Comparison of ENCODE assay signal across 13 cellular contexts in the genomic region with DNA sequence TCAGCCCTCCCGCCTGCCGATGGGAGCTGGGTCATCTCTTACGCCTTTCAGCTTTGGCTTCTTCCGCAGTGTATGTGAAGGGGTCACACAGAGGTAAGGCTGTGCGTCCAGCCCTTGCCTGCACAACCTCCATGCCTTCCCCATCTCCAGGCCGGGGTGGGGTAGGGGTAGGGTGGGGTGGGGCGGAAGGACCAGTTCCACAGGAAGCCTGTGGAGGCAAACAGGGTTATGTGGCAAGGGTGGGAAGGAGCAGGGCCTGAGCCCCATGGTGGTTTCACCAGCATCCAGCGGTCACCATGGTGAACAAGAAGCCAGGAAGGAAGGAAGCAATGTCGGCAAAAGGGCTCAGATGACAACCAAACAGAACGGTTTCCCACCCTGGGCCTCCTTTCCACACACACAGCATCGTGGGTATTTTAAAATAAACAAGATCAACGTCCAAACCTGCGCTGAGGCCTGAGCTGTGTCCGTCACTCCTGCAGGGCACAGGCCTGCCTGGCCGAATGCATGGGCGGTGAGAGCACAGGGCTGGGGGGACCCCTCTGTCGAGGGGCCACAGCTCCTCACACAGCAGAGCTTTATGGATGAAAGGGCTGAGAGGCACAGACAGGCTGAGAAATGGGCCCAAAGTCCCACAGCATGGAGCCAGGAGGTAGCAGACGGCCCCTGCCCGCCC.
DNase-seq lines count a peak whose midpoint lies in the region; ATAC-seq and TF ChIP-seq lines count a peak whose summit lies in the region.
"Had no signal": no experiment of that assay in that cellular context is flagged by ENCODE, and none has a peak within 500 bp of the region (broad histone marks: within the 10 kb centered on the region; RNA-seq: fewer than 3 reads in every experiment).

No MANE protein-coding gene starts in this region.

- TF ChIP-seq CTCF in right atrium auricular region (IDR thresholded peaks at IDR 0.05) (no peak), glutamatergic neuron (IDR thresholded peaks at IDR 0.05; ENCODE audit: partially characterized antibody, unreplicated experiment) (no peak), GM20000 (IDR thresholded peaks at IDR 0.05; ENCODE audit: extremely low read depth, missing control alignments) (no peak)

- H3K27me3 Mint-ChIP-seq in activated T-helper 1 cell treated with anti-CD3 and anti-CD28 coated beads, Interleukin-12 subunit alpha, Interleukin-12 subunit beta, Interleukin-2, Interleukin-4 antibody, amounts not matched to agents 30 ng/mL and 10 ng/mL and 1 ng/mL, durations not matched to agents 14 hours and 24 hours and 36 hours (ENCODE audit: insufficient read depth): no peaks in the 10 kb centered on the region
- H3K27me3 Mint-ChIP-seq in glutamatergic neuron (ENCODE audit: unreplicated experiment): peaks cover 33% of the 10 kb centered on the region
- H3K27me3 Mint-ChIP-seq: B cell had no signal

- intact Hi-C loops in left cardiac atrium (cut with DNase I): no loop called here
- intact Hi-C loops in activated T-helper 1 cell treated with anti-CD3 and anti-CD28 coated beads, Interleukin-12 subunit alpha, Interleukin-12 subunit beta, Interleukin-2, Interleukin-4 antibody, amounts not matched to agents 30 ng/mL and 10 ng/mL and 1 ng/mL, durations not matched to agents 14 hours and 24 hours and 36 hours (cut with micrococcal nuclease): no loop called here

- H3K9me3 ChIP-seq in right atrium auricular region: no peaks in the 10 kb centered on the region
- H3K9me3 ChIP-seq: breast epithelium had no signal

- H3K27ac Mint-ChIP-seq in activated T-helper 1 cell treated with anti-CD3 and anti-CD28 coated beads, Interleukin-12 subunit alpha, Interleukin-12 subunit beta, Interleukin-2, Interleukin-4 antibody, amounts not matched to agents 30 ng/mL and 10 ng/mL and 1 ng/mL, durations not matched to agents 14 hours and 24 hours and 36 hours: peak overlapping the region; percentile 76
- peak overlapping the region; percentile 69 for H3K27ac Mint-ChIP-seq in glutamatergic neuron (ENCODE audit: unreplicated experiment)
- H3K27ac Mint-ChIP-seq: B cell had no signal

- H3K4me3 ChIP-seq in right atrium auricular region: no peak overlapping the region
- H3K4me3 ChIP-seq: breast epithelium had no signal

- no peak overlapping the region for H3K4me3 Mint-ChIP-seq in activated T-helper 1 cell treated with anti-CD3 and anti-CD28 coated beads, Interleukin-12 subunit alpha, Interleukin-12 subunit beta, Interleukin-2, Interleukin-4 antibody, amounts not matched to agents 30 ng/mL and 10 ng/mL and 1 ng/mL, durations not matched to agents 14 hours and 24 hours and 36 hours
- H3K4me3 Mint-ChIP-seq in glutamatergic neuron (ENCODE audit: unreplicated experiment): peak overlapping the region; percentile 45
- H3K4me3 Mint-ChIP-seq: B cell had no signal

- H3K27me3 ChIP-seq in right atrium auricular region: no peaks in the 10 kb centered on the region
- H3K27me3 ChIP-seq: breast epithelium had no signal

- no peak for ATAC-seq in left cardiac atrium

- no peaks in the 10 kb centered on the region for H3K9me3 Mint-ChIP-seq in activated T-helper 1 cell treated with anti-CD3 and anti-CD28 coated beads, Interleukin-12 subunit alpha, Interleukin-12 subunit beta, Interleukin-2, Interleukin-4 antibody, amounts not matched to agents 30 ng/mL and 10 ng/mL and 1 ng/mL, durations not matched to agents 14 hours and 24 hours and 36 hours
- peaks cover 30% of the 10 kb centered on the region for H3K9me3 Mint-ChIP-seq in glutamatergic neuron (ENCODE audit: unreplicated experiment)

- peaks cover 12% of the 10 kb centered on the region for H3K36me3 Mint-ChIP-seq in activated T-helper 1 cell treated with anti-CD3 and anti-CD28 coated beads, Interleukin-12 subunit alpha, Interleukin-12 subunit beta, Interleukin-2, Interleukin-4 antibody, amounts not matched to agents 30 ng/mL and 10 ng/mL and 1 ng/mL, durations not matched to agents 14 hours and 24 hours and 36 hours (ENCODE audit: low read depth)
- no peaks in the 10 kb centered on the region for H3K36me3 Mint-ChIP-seq in glutamatergic neuron (ENCODE audit: unreplicated experiment)

- peak overlapping the region; percentile 21 to 87 for H3K27ac ChIP-seq in right atrium auricular region
- H3K27ac ChIP-seq: breast epithelium had no signal

- no peak for DNase-seq in right atrium auricular region (ENCODE audit: low spot score)
- DNase-seq in left cardiac atrium: no peak
- DNase-seq in activated T-helper 1 cell treated with anti-CD3 and anti-CD28 coated beads, Interleukin-12 subunit alpha, Interleukin-12 subunit beta, Interleukin-2, Interleukin-4 antibody, amounts not matched to agents 30 ng/mL and 10 ng/mL and 1 ng/mL, durations not matched to agents 14 hours and 24 hours and 36 hours (ENCODE audit: low spot score): no peak
- no peak for DNase-seq in glutamatergic neuron
- peak; percentile 67 for DNase-seq in ureter (ENCODE audit: low spot score)
- DNase-seq in epidermal melanocyte (ENCODE audit: insufficient read length, low spot score): no peak
- DNase-seq in GM20000 (ENCODE audit: low spot score): no peak
- DNase-seq in AML-193 (lab: John Stamatoyannopoulos, UW): no peak
- DNase-seq: activated T-cell treated with anti-CD3 and anti-CD28 coated beads for 4 hours, NCI-H1417, NCI-H524 treated with DMSO at 0.1 percent for 48 hours had no signal

- peaks cover 32% of the 10 kb centered on the region for H3K4me1 Mint-ChIP-seq in activated T-helper 1 cell treated with anti-CD3 and anti-CD28 coated beads, Interleukin-12 subunit alpha, Interleukin-12 subunit beta, Interleukin-2, Interleukin-4 antibody, amounts not matched to agents 30 ng/mL and 10 ng/mL and 1 ng/mL, durations not matched to agents 14 hours and 24 hours and 36 hours (ENCODE audit: low read depth)
- peaks cover 44% of the 10 kb centered on the region for H3K4me1 Mint-ChIP-seq in glutamatergic neuron (ENCODE audit: low read depth, unreplicated experiment)

- peaks cover 5% of the 10 kb centered on the region for H3K36me3 ChIP-seq in right atrium auricular region
- H3K36me3 ChIP-seq: breast epithelium had no signal

- H3K4me1 ChIP-seq in right atrium auricular region: peaks cover 0 to 83% of the 10 kb centered on the region in 2 donors
